ENCODE assay signal across 11 cellular contexts in genomic region chr6:15331143-15331542, GRCh38.
DNase-seq lines count a peak whose midpoint lies in the region; ATAC-seq, FAIRE-seq and TF ChIP-seq lines count a peak whose summit lies in the region.
"Had no signal": no experiment of that assay in that cellular context is flagged by ENCODE, and none has a peak within 500 bp of the region (broad histone marks: within the 10 kb centered on the region; RNA-seq: fewer than 3 reads in every experiment).

No MANE protein-coding gene starts in this region.

- H3K4me1 Mint-ChIP-seq in astrocyte (ENCODE audit: low read depth, unreplicated experiment) (peaks cover 46% of the 10 kb centered on the region), neural progenitor cell (peaks cover 76% of the 10 kb centered on the region)

- H3K4me3 ChIP-seq in astrocyte (ENCODE audit: insufficient read depth, low read depth, low read length) = no peak overlapping the region
- H3K4me3 ChIP-seq in neural progenitor cell = no peak overlapping the region
- H3K4me3 ChIP-seq: ovary, SK-N-MC had no signal

- H3K27ac Mint-ChIP-seq in astrocyte (ENCODE audit: unreplicated experiment) = peak overlapping the region; percentile 94
- H3K27ac Mint-ChIP-seq in neural progenitor cell = no peak overlapping the region

- H3F3A ChIP-seq in neural progenitor cell (ENCODE audit: low read depth) = peaks cover 25% of the 10 kb centered on the region

- H2AFZ ChIP-seq in astrocyte (ENCODE audit: low read depth, low read length) (no peak overlapping the region), neural progenitor cell (replicated peaks) (no peak overlapping the region)

- no peaks in the 10 kb centered on the region for H3K9me3 Mint-ChIP-seq in astrocyte (ENCODE audit: unreplicated experiment)
- no peaks in the 10 kb centered on the region for H3K9me3 Mint-ChIP-seq in neural progenitor cell

- peak; percentile 56 for DNase-seq in ELR (ENCODE audit: low read depth)
- no peak for DNase-seq in astrocyte (ENCODE audit: low read depth)
- no peak for DNase-seq in neural progenitor cell (ENCODE audit: low spot score)
- no peak for DNase-seq in NCI-H146 (lab: John Stamatoyannopoulos, UW)
- DNase-seq in NCI-H1417 (lab: John Stamatoyannopoulos, UW) = no peak
- DNase-seq in NCI-H2171 (lab: John Stamatoyannopoulos, UW) = no peak
- DNase-seq: activated CD8-positive, alpha-beta memory T cell treated with anti-CD3 and anti-CD28 coated beads, Interleukin-2, amount 50 U/mL, for 48 hours; NCI-H2081 treated with DMSO at 0.1 percent for 48 hours; ovary had no signal

- H3K27ac ChIP-seq in astrocyte (ENCODE audit: low read depth, low read length) (peak overlapping the region; percentile 69), neural progenitor cell (no peak overlapping the region)
- H3K27ac ChIP-seq: ovary, SK-N-MC had no signal

- H3K27me3 Mint-ChIP-seq in astrocyte (ENCODE audit: low read depth, unreplicated experiment) (no peaks in the 10 kb centered on the region), neural progenitor cell (ENCODE audit: insufficient read depth, low read depth) (no peaks in the 10 kb centered on the region)

- FAIRE-seq in astrocyte (lab: Jason Lieb, UNC) = no peak

- peak overlapping the region; percentile 65 for H3K4me2 ChIP-seq in astrocyte (ENCODE audit: low read length)
- peak overlapping the region; percentile 12 for H3K4me2 ChIP-seq in neural progenitor cell

- H3K4me1 ChIP-seq in astrocyte (ENCODE audit: insufficient read depth, low read length) = peaks cover 37% of the 10 kb centered on the region
- peaks cover 51% of the 10 kb centered on the region for H3K4me1 ChIP-seq in neural progenitor cell

- H3K36me3 ChIP-seq in astrocyte (ENCODE audit: insufficient read depth, low read length) = no peaks in the 10 kb centered on the region
- no peaks in the 10 kb centered on the region for H3K36me3 ChIP-seq in neural progenitor cell
- H3K36me3 ChIP-seq: ovary had no signal

- no peak for TF ChIP-seq CTCF in astrocyte (IDR thresholded peaks at IDR 0.05; ENCODE audit: insufficient read depth, low read depth, low read length)
- no peak for TF ChIP-seq CTCF in neural progenitor cell (IDR thresholded peaks at IDR 0.05)

- peak; percentile 34 for ATAC-seq in HG03439 (IDR thresholded peaks at IDR 0.05; ENCODE audit: unreplicated experiment)

- H3K4me3 Mint-ChIP-seq in astrocyte (ENCODE audit: unreplicated experiment) (peak overlapping the region; percentile 11), neural progenitor cell (no peak overlapping the region)

- H3K9me3 ChIP-seq in astrocyte (ENCODE audit: insufficient read depth, low read depth, low read length) = no peaks in the 10 kb centered on the region
- no peaks in the 10 kb centered on the region for H3K9me3 ChIP-seq in neural progenitor cell (ENCODE audit: low read depth)
- H3K9me3 ChIP-seq: ovary had no signal

- H3K27me3 ChIP-seq in astrocyte (ENCODE audit: insufficient read depth, low read length) (no peaks in the 10 kb centered on the region), neural progenitor cell (no peaks in the 10 kb centered on the region)
- H3K27me3 ChIP-seq: ovary had no signal

- H3K9ac ChIP-seq in astrocyte (ENCODE audit: low read length) (no peak overlapping the region), neural progenitor cell (no peak overlapping the region)

- peaks cover 2% of the 10 kb centered on the region for H3K36me3 Mint-ChIP-seq in astrocyte (ENCODE audit: low read depth, unreplicated experiment)
- H3K36me3 Mint-ChIP-seq in neural progenitor cell = peaks cover 5% of the 10 kb centered on the region

- H4K20me1 ChIP-seq in astrocyte (ENCODE audit: insufficient read depth, low read length) (peaks cover 93% of the 10 kb centered on the region), neural progenitor cell (ENCODE audit: low read depth) (peaks cover 93% of the 10 kb centered on the region)

- H3K79me2 ChIP-seq in astrocyte (ENCODE audit: insufficient read depth, low read length) (peaks cover 87% of the 10 kb centered on the region), neural progenitor cell (ENCODE audit: low read depth) (peaks cover 100% of the 10 kb centered on the region)
